27 cellular contexts compared by ENCODE assay signal in genomic region chr11:26958005-26958404, GRCh38. TPM values are rescaled to one million over a fixed set of nuclear protein-coding genes. Genes with fewer than 3 reads are reported as not detected.
DNase-seq lines count a peak whose midpoint lies in the region; ATAC-seq and TF ChIP-seq lines count a peak whose summit lies in the region.
"Had no signal": no experiment of that assay in that cellular context is flagged by ENCODE, and none has a peak within 500 bp of the region (broad histone marks: within the 10 kb centered on the region; RNA-seq: fewer than 3 reads in every experiment).

No MANE protein-coding gene starts in this region.

- H4K20me1 ChIP-seq in MM.1S (ENCODE audit: insufficient read depth, low read length) (no peaks in the 10 kb centered on the region), hepatocyte (ENCODE audit: insufficient read depth, poor library complexity, severe bottlenecking) (no peaks in the 10 kb centered on the region)

- TF ChIP-seq CTCF in MM.1S (IDR thresholded peaks at IDR 0.05; ENCODE audit: low read length) (no peak), hepatocyte (IDR thresholded peaks at IDR 0.05; ENCODE audit: poor library complexity) (no peak), omental fat pad (IDR thresholded peaks at IDR 0.05) (no peak)

- H3K4me3 ChIP-seq in MM.1S (ENCODE audit: low read length) = no peak overlapping the region
- no peak overlapping the region for H3K4me3 ChIP-seq in hepatocyte
- H3K4me3 ChIP-seq: GM23338 had no signal

- no peak overlapping the region for H3K9ac ChIP-seq in MM.1S (ENCODE audit: low read length)
- H3K9ac ChIP-seq: SK-N-SH had no signal

- H3K27ac ChIP-seq in MM.1S (ENCODE audit: low read length) (peak overlapping the region; percentile 22; the same call in 1 of the 2 replicates), hepatocyte (no peak overlapping the region)

- H3K36me3 ChIP-seq in MM.1S (replicated peaks; ENCODE audit: insufficient read depth, low read length) (no peaks in the 10 kb centered on the region), hepatocyte (replicated peaks; ENCODE audit: insufficient read depth, low read depth) (no peaks in the 10 kb centered on the region)
- H3K36me3 ChIP-seq: BE2C had no signal

- H3K9me2 ChIP-seq in MM.1S (replicated peaks; ENCODE audit: insufficient read depth, low read length) (no peaks in the 10 kb centered on the region), hepatocyte (replicated peaks; ENCODE audit: insufficient read depth) (no peaks in the 10 kb centered on the region)
- H3K9me2 ChIP-seq: SK-N-SH had no signal

- H2AFZ ChIP-seq in MM.1S (ENCODE audit: low read length) (no peak overlapping the region), hepatocyte (no peak overlapping the region)
- H2AFZ ChIP-seq: GM23338 had no signal

- ATAC-seq in HG03280 (IDR thresholded peaks at IDR 0.05; ENCODE audit: unreplicated experiment) (no peak), omental fat pad (ENCODE audit: low FRiP score) (no peak), GM19463 (IDR thresholded peaks at IDR 0.05; ENCODE audit: unreplicated experiment) (no peak)
- ATAC-seq: GM23338, Panc1 had no signal

- H3K9me3 ChIP-seq in MM.1S (replicated peaks; ENCODE audit: insufficient read depth, low read length) (no peaks in the 10 kb centered on the region), hepatocyte (ENCODE audit: low read depth) (no peaks in the 10 kb centered on the region)
- H3K9me3 ChIP-seq: BE2C, SK-N-SH had no signal

- in situ Hi-C loops in SK-MEL-5 (cut with HindIII; ENCODE audit: low pct_unique_long_range_greater_than_20kb, low sequenced_read_pairs) = no loop called here
- in situ Hi-C loops in G401 (cut with HindIII; ENCODE audit: low sequenced_read_pairs) = no loop called here

- no peaks in the 10 kb centered on the region for H3K79me2 ChIP-seq in MM.1S (ENCODE audit: low read length)
- no peaks in the 10 kb centered on the region for H3K79me2 ChIP-seq in hepatocyte

- H3K4me1 ChIP-seq in MM.1S (ENCODE audit: low read length) (peaks cover 16% of the 10 kb centered on the region), hepatocyte (ENCODE audit: insufficient read depth) (peaks cover 14% of the 10 kb centered on the region)
- H3K4me1 ChIP-seq: BE2C had no signal

- DNase-seq in COLO829 (ENCODE audit: low spot score) = peak; percentile 62
- no peak for DNase-seq in MM.1S
- peak; percentile 73 for DNase-seq in SK-MEL-5 (ENCODE audit: low read depth, low spot score)
- DNase-seq in hepatocyte (ENCODE audit: low spot score) = no peak
- DNase-seq in G401 (ENCODE audit: low spot score) = no peak
- no peak for DNase-seq in omental fat pad (ENCODE audit: low spot score)
- DNase-seq: 8988T, ACHN, BE2C, DMS53, H9, KG1, NCI-H1048, NCI-H1417 treated with DMSO at 0.1 percent for 48 hours, NCI-H187, NCI-H2081 treated with DMSO at 0.1 percent for 48 hours, NCI-H2171 treated with DMSO at 0.1 percent for 48 hours, NCI-H345, NCI-H510A treated with DMSO at 0.1 percent for 48 hours, NCI-H82, SHP77 treated with DMSO at 0.1 percent for 48 hours, SK-N-SH had no signal

- H3K4me2 ChIP-seq in MM.1S (ENCODE audit: low read depth, low read length) = peak overlapping the region; percentile 48; the same call in 1 of the 2 replicates
- H3K4me2 ChIP-seq in hepatocyte = peak overlapping the region; percentile 17
- H3K4me2 ChIP-seq: GM23338, SK-N-SH had no signal

- H3K27me3 ChIP-seq in MM.1S (replicated peaks; ENCODE audit: insufficient read depth, low read length) = no peaks in the 10 kb centered on the region
- H3K27me3 ChIP-seq in hepatocyte = no peaks in the 10 kb centered on the region
- H3K27me3 ChIP-seq: BE2C had no signal

- H3F3A ChIP-seq in MM.1S (ENCODE audit: insufficient read depth, low read length) = no peaks in the 10 kb centered on the region

- 36% methylated on average over 1 of the region's 1 CpG for whole genome bisulfite sequencing in hepatocyte (ENCODE audit: low lambda C conversion rate, missing lambda C conversion rate)

RNA-seq across cellular contexts. Expression of gene FIBIN, which starts 35.9 kb away (rescaled TPM):
- total RNA-seq in SK-MEL-5 (2014; rRNA removed; shearing (Covaris generic)) = not detected in 2 replicates
- polyA plus RNA-seq in SK-MEL-5 (2015; cell fraction: cytosol; rRNA removed) = not detected in 2 replicates
- polyA plus RNA-seq in SK-MEL-5 (2015; cell fraction: nucleus; rRNA removed) = not detected in 2 replicates
- total RNA-seq in hepatocyte = 29.9 and 36.7 TPM in 2 replicates
- 25.2 and 36.5 TPM in 2 replicates for polyA plus RNA-seq in hepatocyte
- 0.95 TPM in 1 of 2 replicates, not detected in the other for total RNA-seq in G401 (2014; rRNA removed; shearing (Covaris generic))
- 10 to 100 TPM in 3 of 4 donors, 1 to 10 TPM in 1; 8.9 to 31.8 (median 24.8) TPM for total RNA-seq in omental fat pad
- total RNA-seq: H9 had no signal
- polyA plus RNA-seq: CD14-positive monocyte had no signal

Comparison
In these comparisons a context has a peak if more than half of its experiments do, and no peak if none do; other contexts are left out.
1. DNase-seq: peak in COLO829 (single experiment) and SK-MEL-5 (single experiment); none in MM.1S (single experiment), hepatocyte (single experiment), G401 (single experiment) and omental fat pad (single experiment).